11 cellular contexts compared by ENCODE assay signal in genomic region chr3:66413151-66413751, GRCh38.
DNase-seq lines count a peak whose midpoint lies in the region; FAIRE-seq and TF ChIP-seq lines count a peak whose summit lies in the region.
"Had no signal": no experiment of that assay in that cellular context is flagged by ENCODE, and none has a peak within 500 bp of the region (broad histone marks: within the 10 kb centered on the region; RNA-seq: fewer than 3 reads in every experiment).

No MANE protein-coding gene starts in this region.

- H3K9me1 ChIP-seq in keratinocyte (ENCODE audit: control insufficient read depth, extremely low read depth, insufficient read depth, low read length) = no peaks in the 10 kb centered on the region

- H3K27me3 ChIP-seq in ACC112 (ENCODE audit: insufficient read depth, low read length) (no peaks in the 10 kb centered on the region), keratinocyte (ENCODE audit: control insufficient read depth, extremely low read depth, insufficient read depth, low read length) (no peaks in the 10 kb centered on the region)

- peak overlapping the region; percentile 22 for H3K9ac ChIP-seq in keratinocyte (ENCODE audit: control insufficient read depth, extremely low read depth, insufficient read depth, low read length)

- H3K4me1 ChIP-seq in ACC112 (ENCODE audit: control insufficient read depth, insufficient read depth, low read length, unreplicated experiment) = peaks cover 13% of the 10 kb centered on the region
- peaks cover 11% of the 10 kb centered on the region for H3K4me1 ChIP-seq in keratinocyte (ENCODE audit: control insufficient read depth, extremely low read depth, insufficient read depth, low read length)

- H3K4me3 ChIP-seq in ACC112 (ENCODE audit: low read depth, low read length) (no peak overlapping the region), keratinocyte (ENCODE audit: control insufficient read depth in 2 of 3, extremely low read depth in 1 of 3, insufficient read depth in 2 of 3, low read depth in 1 of 3, low read length in 3 of 3) (no peak overlapping the region)

- peak overlapping the region; percentile 27 for H3K4me2 ChIP-seq in keratinocyte (ENCODE audit: control insufficient read depth, extremely low read depth, insufficient read depth, low read depth, low read length)

- no peaks in the 10 kb centered on the region for H3K79me2 ChIP-seq in ACC112 (ENCODE audit: control insufficient read depth, insufficient read depth, low read length, unreplicated experiment)
- H3K79me2 ChIP-seq in keratinocyte (ENCODE audit: control insufficient read depth, insufficient read depth, low read length) = no peaks in the 10 kb centered on the region

- FAIRE-seq in keratinocyte (lab: Jason Lieb, UNC) = no peak
- FAIRE-seq: D721Med had no signal

- no peak for TF ChIP-seq CTCF in keratinocyte (optimal IDR thresholded peaks at IDR 0.05 in 1 of 3, IDR thresholded peaks at IDR 0.05 in 1 of 3, conservative IDR thresholded peaks at IDR 0.05 in 1 of 3; ENCODE audit: extremely low read depth in 1 of 3, insufficient read depth in 2 of 3, low read length in 3 of 3)

- no peaks in the 10 kb centered on the region for H4K20me1 ChIP-seq in keratinocyte (ENCODE audit: control insufficient read depth, extremely low read depth, insufficient read depth, low read length)

- H3K27ac ChIP-seq in ACC112 (ENCODE audit: low read depth, low read length) = peak overlapping the region; percentile 53
- H3K27ac ChIP-seq in keratinocyte (ENCODE audit: control insufficient read depth, insufficient read depth, low read length) = peak overlapping the region; percentile 49

- H2AFZ ChIP-seq in ACC112 (ENCODE audit: low read length, unreplicated experiment) = no peak overlapping the region
- no peak overlapping the region for H2AFZ ChIP-seq in keratinocyte (ENCODE audit: control insufficient read depth, low read length)

- H3K36me3 ChIP-seq in ACC112 (ENCODE audit: insufficient read depth, low read length) = no peaks in the 10 kb centered on the region
- H3K36me3 ChIP-seq in keratinocyte (ENCODE audit: control insufficient read depth in 2 of 2, extremely low read depth in 1 of 2, insufficient read depth in 2 of 2, low read length in 2 of 2) = peaks cover 0 to 29% of the 10 kb centered on the region in 2 experiments

- DNase-seq in GM04504 (ENCODE audit: low read depth) (peak; percentile 65), amniotic epithelial cell (ENCODE audit: low read depth) (peak; percentile 44), keratinocyte (ENCODE audit: low read depth, low spot score) (no peak), DMS 273 treated with DMSO at 0.1 percent for 48 hours (lab: John Stamatoyannopoulos, UW) (no peak), KG1 (lab: John Stamatoyannopoulos, UW) (no peak), NCI-H187 treated with DMSO at 0.1 percent for 48 hours (lab: John Stamatoyannopoulos, UW) (no peak), NCI-H2081 treated with DMSO at 0.1 percent for 48 hours (lab: John Stamatoyannopoulos, UW) (no peak)
- DNase-seq: activated naive CD4-positive, alpha-beta T cell treated with anti-CD3 and anti-CD28 coated beads, Interleukin-2, amount 10 ng/mL, durations not matched to agents 7 days and 5 days; T-helper 1 cell had no signal

- dilution Hi-C loops in keratinocyte (cut with MboI; ENCODE audit: extremely low pct_ligation_motif_present, low sequenced_read_pairs) = no loop called here

- no peaks in the 10 kb centered on the region for H3K9me3 ChIP-seq in keratinocyte (ENCODE audit: control insufficient read depth, low read depth, low read length)

Comparison
In these comparisons a context has a peak if more than half of its experiments do, and no peak if none do; other contexts are left out.
1. DNase-seq: peak in GM04504 (single experiment) and amniotic epithelial cell (single experiment); none in keratinocyte (single experiment), DMS 273 treated with DMSO at 0.1 percent for 48 hours (single experiment), KG1 (single experiment), NCI-H187 treated with DMSO at 0.1 percent for 48 hours (single experiment) and NCI-H2081 treated with DMSO at 0.1 percent for 48 hours (single experiment).